In the genomic region with DNA sequence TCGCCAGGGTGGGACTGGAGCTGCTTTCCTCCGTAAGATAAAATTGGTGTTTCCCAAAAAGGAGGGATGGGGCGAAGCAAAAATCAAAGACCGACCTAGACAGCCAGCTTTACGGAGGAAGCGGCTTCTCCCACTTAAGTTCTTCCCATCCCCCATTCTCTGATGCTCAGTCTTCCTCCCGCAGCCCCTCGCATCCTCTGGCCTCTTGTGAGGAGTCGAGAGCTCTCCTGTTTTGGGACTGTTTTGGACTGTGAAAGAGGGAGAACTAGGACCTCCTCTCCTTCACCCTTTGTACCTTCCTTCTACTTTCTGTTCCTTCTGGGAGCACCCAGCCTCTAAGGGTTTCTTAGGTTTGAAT, we compare ENCODE assay signal across 8 cellular contexts. TPM values are rescaled to one million over a fixed set of nuclear protein-coding genes. Genes with fewer than 3 reads are reported as not detected.
A peak's percentile ranks its signal among the peaks of the same experiment; 100 is the strongest.
DNase-seq lines count a peak whose midpoint lies in the region; ATAC-seq lines count a peak whose summit lies in the region.

No MANE protein-coding gene starts in this region.

- no peaks in the 10 kb centered on the region for H3K27me3 ChIP-seq in stomach smooth muscle (ENCODE audit: control insufficient read depth in 1 of 2, insufficient read depth in 2 of 2, low read length in 2 of 2)

- H3K4me3 ChIP-seq in stomach smooth muscle (ENCODE audit: low read length in 2 of 2) = peak overlapping the region; percentile 95 to 98

- no peak for DNase-seq in stimulated activated naive CD8-positive, alpha-beta T cell treated with anti-CD3 and anti-CD28 coated beads, Interleukin-15, Interleukin-2, amounts not matched to agents 100 U/mL and 50 U/mL, for 24 hours
- peak; percentile 26 for DNase-seq in iPS-NIHi11 (ENCODE audit: low spot score)
- no peak for DNase-seq in NCI-H128 (lab: John Stamatoyannopoulos, UW; ENCODE audit: unreplicated experiment)
- DNase-seq in Kasumi-1 (lab: John Stamatoyannopoulos, UW) = no peak

- no peaks in the 10 kb centered on the region for H3K36me3 ChIP-seq in stomach smooth muscle (ENCODE audit: control insufficient read depth in 2 of 2, insufficient read depth in 2 of 2, low read length in 2 of 2)

- peak overlapping the region; percentile 92 for H3K4me3 Mint-ChIP-seq in stimulated activated naive CD8-positive, alpha-beta T cell treated with anti-CD3 and anti-CD28 coated beads, Interleukin-15, Interleukin-2, amounts not matched to agents 100 ng/mL and 50 ng/mL, for 24 hours
- peak overlapping the region; percentile 94 for H3K4me3 Mint-ChIP-seq in activated T-helper 17 cell treated with anti-CD3 and anti-CD28 coated beads, Interleukin-2, amount 50 U/mL, for 72 hours

- no peaks in the 10 kb centered on the region for H3K36me3 Mint-ChIP-seq in stimulated activated naive CD8-positive, alpha-beta T cell treated with anti-CD3 and anti-CD28 coated beads, Interleukin-15, Interleukin-2, amounts not matched to agents 100 ng/mL and 50 ng/mL, for 24 hours (ENCODE audit: low read depth)
- no peaks in the 10 kb centered on the region for H3K36me3 Mint-ChIP-seq in activated T-helper 17 cell treated with anti-CD3 and anti-CD28 coated beads, Interleukin-2, amount 50 U/mL, for 72 hours (ENCODE audit: low read depth)

- H3K9ac ChIP-seq in stomach smooth muscle (ENCODE audit: low read length in 2 of 2) = peak overlapping the region; percentile 85 to 94

- H3K9me3 ChIP-seq in stomach smooth muscle (ENCODE audit: control insufficient read depth in 2 of 2, low read length in 2 of 2) = no peaks in the 10 kb centered on the region

- H3K9me3 Mint-ChIP-seq in stimulated activated naive CD8-positive, alpha-beta T cell treated with anti-CD3 and anti-CD28 coated beads, Interleukin-15, Interleukin-2, amounts not matched to agents 100 ng/mL and 50 ng/mL, for 24 hours = no peaks in the 10 kb centered on the region
- no peaks in the 10 kb centered on the region for H3K9me3 Mint-ChIP-seq in activated T-helper 17 cell treated with anti-CD3 and anti-CD28 coated beads, Interleukin-2, amount 50 U/mL, for 72 hours

- H3K27ac ChIP-seq in stomach smooth muscle (ENCODE audit: low read length) = peak overlapping the region; percentile 83

- H3K27ac Mint-ChIP-seq in stimulated activated naive CD8-positive, alpha-beta T cell treated with anti-CD3 and anti-CD28 coated beads, Interleukin-15, Interleukin-2, amounts not matched to agents 100 ng/mL and 50 ng/mL, for 24 hours = peak overlapping the region; percentile 81
- peak overlapping the region; percentile 81 for H3K27ac Mint-ChIP-seq in activated T-helper 17 cell treated with anti-CD3 and anti-CD28 coated beads, Interleukin-2, amount 50 U/mL, for 72 hours

- H3K27me3 Mint-ChIP-seq in stimulated activated naive CD8-positive, alpha-beta T cell treated with anti-CD3 and anti-CD28 coated beads, Interleukin-15, Interleukin-2, amounts not matched to agents 100 ng/mL and 50 ng/mL, for 24 hours = peaks cover 27% of the 10 kb centered on the region
- peaks cover 7% of the 10 kb centered on the region for H3K27me3 Mint-ChIP-seq in activated T-helper 17 cell treated with anti-CD3 and anti-CD28 coated beads, Interleukin-2, amount 50 U/mL, for 72 hours

- peaks cover 31% of the 10 kb centered on the region for H3K4me1 Mint-ChIP-seq in stimulated activated naive CD8-positive, alpha-beta T cell treated with anti-CD3 and anti-CD28 coated beads, Interleukin-15, Interleukin-2, amounts not matched to agents 100 ng/mL and 50 ng/mL, for 24 hours (ENCODE audit: low read depth)
- peaks cover 18% of the 10 kb centered on the region for H3K4me1 Mint-ChIP-seq in activated T-helper 17 cell treated with anti-CD3 and anti-CD28 coated beads, Interleukin-2, amount 50 U/mL, for 72 hours

- ATAC-seq in stimulated activated naive CD8-positive, alpha-beta T cell treated with anti-CD3 and anti-CD28 coated beads, Interleukin-15, Interleukin-2, amounts not matched to agents 100 U/mL and 50 U/mL, for 24 hours = no peak
- ATAC-seq in activated T-helper 17 cell treated with anti-CD3 and anti-CD28 coated beads, Interleukin-2, amount 50 U/mL, for 72 hours (replicated peaks) = no peak
- no peak for ATAC-seq in GM18909 (IDR thresholded peaks at IDR 0.05; ENCODE audit: poor library complexity, unreplicated experiment)

- peaks cover 23% of the 10 kb centered on the region for H3K4me1 ChIP-seq in stomach smooth muscle (ENCODE audit: control insufficient read depth, insufficient read depth, low read length)

RNA-seq across cellular contexts. Expression of gene CTTNBP2NL, which starts 0.6 kb away (rescaled TPM):
- 1 to 10 TPM; 4.0 to 7.2 TPM for total RNA-seq in activated T-helper 17 cell treated with anti-CD3 and anti-CD28 coated beads, Interleukin-2, amount 50 U/mL, for 72 hours
